8 cellular contexts compared by ENCODE assay signal in genomic region chr14:64708148-64709004, GRCh38. TPM values are rescaled to one million over a fixed set of nuclear protein-coding genes. Genes with fewer than 3 reads are reported as not detected.
DNase-seq lines count a peak whose midpoint lies in the region; ATAC-seq and TF ChIP-seq lines count a peak whose summit lies in the region.

No MANE protein-coding gene starts in this region.

- H3K9ac ChIP-seq in skeletal muscle tissue (ENCODE audit: low read depth in 1 of 3, low read length in 3 of 3) = peak overlapping the region in 2 of 3 donors; percentile 20 to 40

- peaks cover 88% of the 10 kb centered on the region for H3K79me2 ChIP-seq in hepatocyte

- no peak for TF ChIP-seq CTCF in hepatocyte (IDR thresholded peaks at IDR 0.05; ENCODE audit: poor library complexity)

- H3K9me3 ChIP-seq in hepatocyte (ENCODE audit: low read depth) (no peaks in the 10 kb centered on the region), skeletal muscle tissue (ENCODE audit: control insufficient read depth in 3 of 3, low read length in 3 of 3) (peaks cover 0 to under 1% (median 0%) of the 10 kb centered on the region in 3 donors)

- H2AFZ ChIP-seq in hepatocyte = no peak overlapping the region

- H3K9me2 ChIP-seq in hepatocyte (replicated peaks; ENCODE audit: insufficient read depth) = no peaks in the 10 kb centered on the region

- peak; percentile 58 for DNase-seq in 8988T
- DNase-seq in KBM-7 = peak; percentile 94
- DNase-seq in activated naive CD4-positive, alpha-beta T cell treated with anti-CD3 and anti-CD28 coated beads for 36 hours = peak; percentile 40
- DNase-seq in hepatocyte (ENCODE audit: low spot score) = peak; percentile 87
- DNase-seq in NCI-H748 (lab: John Stamatoyannopoulos, UW; ENCODE audit: unreplicated experiment) = no peak

- ATAC-seq in GM19351 (IDR thresholded peaks at IDR 0.05; ENCODE audit: unreplicated experiment) = no peak
- ATAC-seq in HG03025 (IDR thresholded peaks at IDR 0.05; ENCODE audit: low FRiP score, unreplicated experiment) = no peak

- no peaks in the 10 kb centered on the region for H3K36me3 Mint-ChIP-seq in activated naive CD4-positive, alpha-beta T cell treated with anti-CD3 and anti-CD28 coated beads for 36 hours (ENCODE audit: low read depth)

- intact Hi-C loops in activated naive CD4-positive, alpha-beta T cell treated with anti-CD3 and anti-CD28 coated beads for 36 hours (cut with micrococcal nuclease) = loop anchor here (5.0 kb wide), 1 partner anchor 54 kb away; no protein-coding TSS in a partner anchor

- H3K36me3 ChIP-seq in hepatocyte (replicated peaks; ENCODE audit: insufficient read depth, low read depth) (no peaks in the 10 kb centered on the region), skeletal muscle tissue (ENCODE audit: control insufficient read depth in 3 of 3, insufficient read depth in 3 of 3, low read length in 3 of 3) (no peaks in the 10 kb centered on the region)

- H3K4me1 ChIP-seq in hepatocyte (ENCODE audit: insufficient read depth) (peaks cover 38% of the 10 kb centered on the region), skeletal muscle tissue (ENCODE audit: control insufficient read depth in 3 of 3, insufficient read depth in 3 of 3, low read length in 3 of 3) (peaks cover 27 to 38% (median 32%) of the 10 kb centered on the region in 3 donors)

- CTCF ChIA-PET in activated naive CD4-positive, alpha-beta T cell treated with anti-CD3 and anti-CD28 coated beads for 36 hours (lab: Charles Lee) = no interaction called here

- H3K4me3 Mint-ChIP-seq in activated naive CD4-positive, alpha-beta T cell treated with anti-CD3 and anti-CD28 coated beads for 36 hours = no peak overlapping the region

- peak overlapping the region; percentile 4 for H3K27ac Mint-ChIP-seq in activated naive CD4-positive, alpha-beta T cell treated with anti-CD3 and anti-CD28 coated beads for 36 hours

- peaks cover 35% of the 10 kb centered on the region for H3K4me1 Mint-ChIP-seq in activated naive CD4-positive, alpha-beta T cell treated with anti-CD3 and anti-CD28 coated beads for 36 hours (ENCODE audit: low read depth)

- peak overlapping the region; percentile 97 for H3K27ac ChIP-seq in hepatocyte
- peak overlapping the region; percentile 55 for H3K27ac ChIP-seq in skeletal muscle tissue (ENCODE audit: low read depth, low read length)

- H3K9me3 Mint-ChIP-seq in activated naive CD4-positive, alpha-beta T cell treated with anti-CD3 and anti-CD28 coated beads for 36 hours = peaks cover 7% of the 10 kb centered on the region

- peaks cover 21% of the 10 kb centered on the region for H3K27me3 Mint-ChIP-seq in activated naive CD4-positive, alpha-beta T cell treated with anti-CD3 and anti-CD28 coated beads for 36 hours (ENCODE audit: low read depth)

- H3K27me3 ChIP-seq in hepatocyte (no peaks in the 10 kb centered on the region), skeletal muscle tissue (ENCODE audit: control insufficient read depth in 3 of 3, insufficient read depth in 3 of 3, low read length in 3 of 3) (peaks cover 0 to 3% (median 0%) of the 10 kb centered on the region in 3 donors)

- peaks cover 21% of the 10 kb centered on the region for H4K20me1 ChIP-seq in hepatocyte (ENCODE audit: insufficient read depth, poor library complexity, severe bottlenecking)

- peak overlapping the region; percentile 83 for H3K4me2 ChIP-seq in hepatocyte

- 30% methylated on average over 11 of the region's 18 CpGs for WGBS in hepatocyte (ENCODE audit: low lambda C conversion rate, missing lambda C conversion rate)

- in situ Hi-C loops in KBM-7 (cut with MboI; ENCODE audit: low pct_unique_long_range_greater_than_20kb, low sequenced_read_pairs) = no loop called here

- H3K4me3 ChIP-seq in hepatocyte (no peak overlapping the region), skeletal muscle tissue (ENCODE audit: low read length in 3 of 3) (peak overlapping the region in 2 of 3 donors; percentile 13 to 23)

RNA-seq across cellular contexts. Expression of gene PLEKHG3, which starts 4.2 kb away (rescaled TPM):
- 1 to 10 TPM in 1 of 2 experiments, under 1 TPM in 1; 0.48 to 1.1 TPM for total RNA-seq in activated naive CD4-positive, alpha-beta T cell treated with anti-CD3 and anti-CD28 coated beads for 36 hours
- total RNA-seq in hepatocyte (41.8 and 54.2 TPM in 2 replicates), skeletal muscle tissue (16.7 TPM)
- polyA plus RNA-seq in hepatocyte = 37.1 and 42.7 TPM in 2 replicates
